In the genomic region with DNA sequence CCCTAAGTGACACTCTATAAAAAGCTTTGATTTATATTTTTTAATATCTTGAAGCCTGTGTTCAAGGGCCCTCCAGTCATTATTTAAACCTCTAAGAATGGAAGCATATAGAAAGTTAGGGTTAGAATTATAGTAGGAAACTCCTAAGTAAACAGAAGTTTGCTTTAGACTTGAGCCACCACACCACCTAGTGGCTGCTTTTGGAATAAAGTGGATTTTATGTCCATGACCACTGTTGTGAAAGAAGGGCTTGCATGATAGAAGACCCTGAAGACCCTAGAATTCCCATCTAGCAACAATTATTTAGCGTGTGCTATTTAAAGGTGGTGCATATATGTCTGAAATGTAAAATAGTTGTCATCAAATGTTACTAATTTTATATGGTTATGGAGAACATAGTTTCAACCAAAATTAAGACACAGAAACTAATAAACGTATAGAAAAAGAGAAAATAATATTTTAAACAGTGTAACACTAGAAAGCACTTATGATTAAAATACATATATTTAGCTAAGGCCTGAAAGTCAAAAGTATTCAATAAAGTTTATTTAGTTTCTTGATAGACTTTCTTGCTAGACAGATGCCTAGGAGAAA, we compare ENCODE assay signal across 9 cellular contexts. TPM values are rescaled to one million over a fixed set of nuclear protein-coding genes. Genes with fewer than 3 reads are reported as not detected.
A peak's percentile ranks its signal among the peaks of the same experiment; 100 is the strongest.
DNase-seq lines count a peak whose midpoint lies in the region; ATAC-seq and TF ChIP-seq lines count a peak whose summit lies in the region.
"Had no signal": no experiment of that assay in that cellular context is flagged by ENCODE, and none has a peak within 500 bp of the region (broad histone marks: within the 10 kb centered on the region; RNA-seq: fewer than 3 reads in every experiment).

No MANE protein-coding gene starts in this region.

- no peaks in the 10 kb centered on the region for H3K9me2 ChIP-seq in OCI-LY1 (ENCODE audit: low read depth, low read length)

- no peaks in the 10 kb centered on the region for H3K79me2 ChIP-seq in OCI-LY1 (ENCODE audit: insufficient read depth, low read length)

- no peaks in the 10 kb centered on the region for H3K36me3 ChIP-seq in OCI-LY1 (ENCODE audit: insufficient read depth, low read length)

- no peak overlapping the region for H3K4me2 ChIP-seq in OCI-LY1 (ENCODE audit: low read length)

- H3K27me3 ChIP-seq in OCI-LY1 (ENCODE audit: insufficient read depth, low read length) = no peaks in the 10 kb centered on the region

- H3K9ac ChIP-seq in OCI-LY1 (ENCODE audit: low read length) = no peak overlapping the region

- no peaks in the 10 kb centered on the region for H3K9me3 ChIP-seq in OCI-LY1 (ENCODE audit: low read length)

- intact Hi-C loops in natural killer cell (cut with micrococcal nuclease) = loop anchor here (1.0 kb wide), 1 partner anchor 183 kb away; no protein-coding TSS in a partner anchor

- DNase-seq in NCI-H2196 (lab: John Stamatoyannopoulos, UW; ENCODE audit: unreplicated experiment) = peak; percentile 49
- DNase-seq in NCI-H2196 treated with DMSO at 0.1 percent for 48 hours (lab: John Stamatoyannopoulos, UW; ENCODE audit: unreplicated experiment) = no peak
- DNase-seq in dedifferentiated amniotic fluid mesenchymal stem cell (ENCODE audit: extremely low spot score) = peak; percentile 65
- DNase-seq in natural killer cell = no peak
- DNase-seq in activated effector memory CD4-positive, alpha-beta T cell treated with anti-CD3 and anti-CD28 coated beads, Interleukin-2, amount 50 U/mL, for 16 hours = no peak

- H3K9me3 Mint-ChIP-seq in natural killer cell = peaks cover 0 to 5% of the 10 kb centered on the region in 2 donors

- H3K4me3 Mint-ChIP-seq in natural killer cell = no peak overlapping the region
- H3K4me3 Mint-ChIP-seq: CD4-positive, alpha-beta memory T cell had no signal

- no peak overlapping the region for H3K4me3 ChIP-seq in OCI-LY1 (ENCODE audit: low read depth, low read length, poor library complexity, severe bottlenecking)

- TF ChIP-seq CTCF in OCI-LY1 (IDR thresholded peaks at IDR 0.05; ENCODE audit: low read length) = peak; percentile 72
- TF ChIP-seq CTCF in natural killer cell (IDR thresholded peaks at IDR 0.05) = peak; percentile 53

- no peak overlapping the region for H3K27ac Mint-ChIP-seq in natural killer cell
- H3K27ac Mint-ChIP-seq: CD4-positive, alpha-beta memory T cell had no signal

- no peak overlapping the region for H2AFZ ChIP-seq in OCI-LY1 (ENCODE audit: low read length)

- H3F3A ChIP-seq in OCI-LY1 (ENCODE audit: insufficient read depth, low read length) = no peaks in the 10 kb centered on the region

- H3K4me1 Mint-ChIP-seq in natural killer cell = no peaks in the 10 kb centered on the region
- H3K4me1 Mint-ChIP-seq: CD4-positive, alpha-beta memory T cell had no signal

- H4K20me1 ChIP-seq in OCI-LY1 (ENCODE audit: insufficient read depth, low read length) = no peaks in the 10 kb centered on the region

- no peaks in the 10 kb centered on the region for H3K4me1 ChIP-seq in OCI-LY1 (ENCODE audit: insufficient read depth, low read length, severe bottlenecking)

- H3K27ac ChIP-seq in OCI-LY1 (ENCODE audit: low read depth, low read length, poor library complexity, severe bottlenecking) = no peak overlapping the region

- ATAC-seq in GM19397 (IDR thresholded peaks at IDR 0.05; ENCODE audit: unreplicated experiment) (peak; percentile 60), HG03439 (IDR thresholded peaks at IDR 0.05; ENCODE audit: unreplicated experiment) (peak; percentile 68), natural killer cell (peak in 1 of 3 donors; percentile 32)

- no peaks in the 10 kb centered on the region for H3K36me3 Mint-ChIP-seq in natural killer cell
- H3K36me3 Mint-ChIP-seq: CD4-positive, alpha-beta memory T cell had no signal

- H3K27me3 Mint-ChIP-seq in natural killer cell (ENCODE audit: low read depth in 2 of 2) = no peaks in the 10 kb centered on the region

RNA-seq across cellular contexts. Expression of gene LRRIQ1, which starts 21.3 kb away (rescaled TPM):
- not detected for total RNA-seq in natural killer cell
- total RNA-seq: CD4-positive, alpha-beta memory T cell had no signal

RNA-seq across cellular contexts. Expression of gene TSPAN19, which starts 21.4 kb away (rescaled TPM):
- not detected for total RNA-seq in natural killer cell
- total RNA-seq: CD4-positive, alpha-beta memory T cell had no signal

Comparison
In these comparisons a context has a peak if more than half of its experiments do, and no peak if none do; other contexts are left out.
1. DNase-seq: peak in NCI-H2196 (single experiment) and dedifferentiated amniotic fluid mesenchymal stem cell (single experiment); none in NCI-H2196 treated with DMSO at 0.1 percent for 48 hours (single experiment), natural killer cell (single experiment) and activated effector memory CD4-positive, alpha-beta T cell treated with anti-CD3 and anti-CD28 coated beads, Interleukin-2, amount 50 U/mL, for 16 hours (single experiment).